Comparison of ENCODE assay signal across 1 cellular context in the genomic region with DNA sequence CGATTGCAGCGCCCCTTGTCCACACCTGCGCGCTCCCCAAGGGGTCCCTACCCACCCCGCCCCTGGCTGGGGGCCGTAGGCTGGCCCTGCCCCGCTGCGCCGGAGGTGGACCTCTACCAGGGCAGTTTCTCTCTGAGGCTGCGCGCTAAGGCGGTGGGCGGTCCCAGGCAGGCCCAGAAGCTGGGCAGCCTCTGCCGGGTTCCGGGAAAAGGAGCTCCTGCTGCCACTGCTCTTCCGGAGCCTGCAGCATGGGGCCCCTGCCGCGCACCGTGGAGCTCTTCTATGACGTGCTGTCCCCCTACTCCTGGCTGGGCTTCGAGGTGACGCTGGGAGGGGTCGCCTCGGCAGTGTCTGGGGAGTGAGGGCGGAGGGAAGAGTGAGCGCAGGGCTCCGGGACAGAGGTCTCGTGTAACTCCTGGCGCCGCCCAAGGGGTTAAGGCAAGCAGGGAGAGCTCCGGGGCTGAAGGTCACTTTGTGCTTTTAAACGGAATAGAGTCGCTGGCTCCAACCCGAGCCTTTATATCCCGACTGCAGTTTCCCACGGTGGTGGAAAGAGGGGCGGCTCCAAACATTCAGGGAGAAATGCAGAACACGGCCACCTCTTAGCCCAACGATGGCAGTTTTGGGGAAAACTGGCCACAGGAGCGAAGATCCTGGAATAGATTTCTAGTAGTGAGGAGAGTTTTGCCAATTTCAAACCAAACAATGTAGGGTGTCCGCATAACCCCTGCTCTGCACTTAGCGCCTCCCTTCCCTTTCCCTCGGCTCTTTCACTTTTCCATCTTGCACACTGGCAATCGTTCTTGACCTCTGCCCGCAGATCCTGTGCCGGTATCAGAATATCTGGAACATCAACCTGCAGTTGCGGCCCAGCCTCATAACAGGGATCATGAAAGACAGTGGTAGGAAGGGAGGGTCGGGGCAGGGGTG.
A peak's percentile ranks its signal among the peaks of the same experiment; 100 is the strongest.
TF ChIP-seq lines count a peak whose summit lies in the region.

A gene (plus strand): TSS at position 176 of the 930 bp plus-strand sequence. CDS start 73 bp downstream, at position 249.

TF ChIP-seq in K562, 482 proteins besides CTCF, POLR2A, EP300 and RAD21 (continued from another document):
- TF ChIP-seq, protein P1, sequence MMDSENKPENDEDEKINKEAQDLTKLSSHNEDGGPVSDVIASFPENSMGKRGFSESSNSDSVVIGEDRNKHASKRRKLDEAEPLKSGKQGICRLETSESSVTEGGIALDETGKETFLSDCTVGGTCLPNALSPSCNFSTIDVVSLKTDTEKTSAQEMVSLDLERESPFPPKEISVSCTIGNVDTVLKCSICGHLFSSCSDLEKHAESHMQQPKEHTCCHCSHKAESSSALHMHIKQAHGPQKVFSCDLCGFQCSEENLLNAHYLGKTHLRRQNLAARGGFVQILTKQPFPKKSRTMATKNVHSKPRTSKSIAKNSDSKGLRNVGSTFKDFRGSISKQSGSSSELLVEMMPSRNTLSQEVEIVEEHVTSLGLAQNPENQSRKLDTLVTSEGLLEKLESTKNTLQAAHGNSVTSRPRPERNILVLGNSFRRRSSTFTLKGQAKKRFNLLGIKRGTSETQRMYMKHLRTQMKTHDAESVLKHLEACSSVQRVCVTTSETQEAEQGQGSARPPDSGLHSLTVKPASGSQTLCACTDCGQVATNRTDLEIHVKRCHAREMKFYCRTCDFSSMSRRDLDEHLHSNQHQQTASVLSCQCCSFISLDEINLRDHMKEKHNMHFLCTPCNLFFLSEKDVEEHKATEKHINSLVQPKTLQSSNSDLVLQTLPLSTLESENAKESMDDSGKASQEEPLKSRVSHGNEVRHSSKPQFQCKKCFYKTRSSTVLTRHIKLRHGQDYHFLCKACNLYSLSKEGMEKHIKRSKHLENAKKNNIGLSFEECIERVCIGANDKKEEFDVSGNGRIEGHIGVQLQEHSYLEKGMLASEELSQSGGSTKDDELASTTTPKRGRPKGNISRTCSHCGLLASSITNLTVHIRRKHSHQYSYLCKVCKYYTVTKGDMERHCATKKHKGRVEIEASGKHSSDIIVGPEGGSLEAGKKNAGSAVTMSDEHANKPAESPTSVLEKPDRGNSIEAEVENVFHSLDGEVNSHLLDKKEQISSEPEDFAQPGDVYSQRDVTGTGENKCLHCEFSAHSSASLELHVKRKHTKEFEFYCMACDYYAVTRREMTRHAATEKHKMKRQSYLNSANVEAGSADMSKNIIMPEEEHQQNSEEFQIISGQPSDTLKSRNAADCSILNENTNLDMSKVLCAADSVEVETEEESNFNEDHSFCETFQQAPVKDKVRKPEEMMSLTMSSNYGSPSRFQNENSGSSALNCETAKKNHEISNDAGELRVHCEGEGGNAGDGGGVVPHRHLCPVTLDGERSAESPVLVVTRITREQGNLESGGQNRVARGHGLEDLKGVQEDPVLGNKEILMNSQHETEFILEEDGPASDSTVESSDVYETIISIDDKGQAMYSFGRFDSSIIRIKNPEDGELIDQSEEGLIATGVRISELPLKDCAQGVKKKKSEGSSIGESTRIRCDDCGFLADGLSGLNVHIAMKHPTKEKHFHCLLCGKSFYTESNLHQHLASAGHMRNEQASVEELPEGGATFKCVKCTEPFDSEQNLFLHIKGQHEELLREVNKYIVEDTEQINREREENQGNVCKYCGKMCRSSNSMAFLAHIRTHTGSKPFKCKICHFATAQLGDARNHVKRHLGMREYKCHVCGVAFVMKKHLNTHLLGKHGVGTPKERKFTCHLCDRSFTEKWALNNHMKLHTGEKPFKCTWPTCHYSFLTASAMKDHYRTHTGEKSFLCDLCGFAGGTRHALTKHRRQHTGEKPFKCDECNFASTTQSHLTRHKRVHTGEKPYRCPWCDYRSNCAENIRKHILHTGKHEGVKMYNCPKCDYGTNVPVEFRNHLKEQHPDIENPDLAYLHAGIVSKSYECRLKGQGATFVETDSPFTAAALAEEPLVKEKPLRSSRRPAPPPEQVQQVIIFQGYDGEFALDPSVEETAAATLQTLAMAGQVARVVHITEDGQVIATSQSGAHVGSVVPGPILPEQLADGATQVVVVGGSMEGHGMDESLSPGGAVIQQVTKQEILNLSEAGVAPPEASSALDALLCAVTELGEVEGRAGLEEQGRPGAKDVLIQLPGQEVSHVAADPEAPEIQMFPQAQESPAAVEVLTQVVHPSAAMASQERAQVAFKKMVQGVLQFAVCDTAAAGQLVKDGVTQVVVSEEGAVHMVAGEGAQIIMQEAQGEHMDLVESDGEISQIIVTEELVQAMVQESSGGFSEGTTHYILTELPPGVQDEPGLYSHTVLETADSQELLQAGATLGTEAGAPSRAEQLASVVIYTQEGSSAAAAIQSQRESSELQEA (IDR thresholded peaks at IDR 0.05; ENCODE audit: low read depth), result no peak
- TF ChIP-seq ZNF431 (CRISPR knock-in tag; IDR thresholded peaks at IDR 0.05), result peak; percentile 72
- TF ChIP-seq ZNF785 (CRISPR knock-in tag; IDR thresholded peaks at IDR 0.05), result no peak
- peak; percentile 44; the same call in 1 of the 2 replicates for TF ChIP-seq SIN3B (IDR thresholded peaks at IDR 0.05; ENCODE audit: low read depth)
- TF ChIP-seq, protein P2, sequence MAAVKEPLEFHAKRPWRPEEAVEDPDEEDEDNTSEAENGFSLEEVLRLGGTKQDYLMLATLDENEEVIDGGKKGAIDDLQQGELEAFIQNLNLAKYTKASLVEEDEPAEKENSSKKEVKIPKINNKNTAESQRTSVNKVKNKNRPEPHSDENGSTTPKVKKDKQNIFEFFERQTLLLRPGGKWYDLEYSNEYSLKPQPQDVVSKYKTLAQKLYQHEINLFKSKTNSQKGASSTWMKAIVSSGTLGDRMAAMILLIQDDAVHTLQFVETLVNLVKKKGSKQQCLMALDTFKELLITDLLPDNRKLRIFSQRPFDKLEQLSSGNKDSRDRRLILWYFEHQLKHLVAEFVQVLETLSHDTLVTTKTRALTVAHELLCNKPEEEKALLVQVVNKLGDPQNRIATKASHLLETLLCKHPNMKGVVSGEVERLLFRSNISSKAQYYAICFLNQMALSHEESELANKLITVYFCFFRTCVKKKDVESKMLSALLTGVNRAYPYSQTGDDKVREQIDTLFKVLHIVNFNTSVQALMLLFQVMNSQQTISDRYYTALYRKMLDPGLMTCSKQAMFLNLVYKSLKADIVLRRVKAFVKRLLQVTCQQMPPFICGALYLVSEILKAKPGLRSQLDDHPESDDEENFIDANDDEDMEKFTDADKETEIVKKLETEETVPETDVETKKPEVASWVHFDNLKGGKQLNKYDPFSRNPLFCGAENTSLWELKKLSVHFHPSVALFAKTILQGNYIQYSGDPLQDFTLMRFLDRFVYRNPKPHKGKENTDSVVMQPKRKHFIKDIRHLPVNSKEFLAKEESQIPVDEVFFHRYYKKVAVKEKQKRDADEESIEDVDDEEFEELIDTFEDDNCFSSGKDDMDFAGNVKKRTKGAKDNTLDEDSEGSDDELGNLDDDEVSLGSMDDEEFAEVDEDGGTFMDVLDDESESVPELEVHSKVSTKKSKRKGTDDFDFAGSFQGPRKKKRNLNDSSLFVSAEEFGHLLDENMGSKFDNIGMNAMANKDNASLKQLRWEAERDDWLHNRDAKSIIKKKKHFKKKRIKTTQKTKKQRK (IDR thresholded peaks at IDR 0.05; ENCODE audit: borderline replicate concordance, low read depth, low read length), result no peak
